In the genomic region with DNA sequence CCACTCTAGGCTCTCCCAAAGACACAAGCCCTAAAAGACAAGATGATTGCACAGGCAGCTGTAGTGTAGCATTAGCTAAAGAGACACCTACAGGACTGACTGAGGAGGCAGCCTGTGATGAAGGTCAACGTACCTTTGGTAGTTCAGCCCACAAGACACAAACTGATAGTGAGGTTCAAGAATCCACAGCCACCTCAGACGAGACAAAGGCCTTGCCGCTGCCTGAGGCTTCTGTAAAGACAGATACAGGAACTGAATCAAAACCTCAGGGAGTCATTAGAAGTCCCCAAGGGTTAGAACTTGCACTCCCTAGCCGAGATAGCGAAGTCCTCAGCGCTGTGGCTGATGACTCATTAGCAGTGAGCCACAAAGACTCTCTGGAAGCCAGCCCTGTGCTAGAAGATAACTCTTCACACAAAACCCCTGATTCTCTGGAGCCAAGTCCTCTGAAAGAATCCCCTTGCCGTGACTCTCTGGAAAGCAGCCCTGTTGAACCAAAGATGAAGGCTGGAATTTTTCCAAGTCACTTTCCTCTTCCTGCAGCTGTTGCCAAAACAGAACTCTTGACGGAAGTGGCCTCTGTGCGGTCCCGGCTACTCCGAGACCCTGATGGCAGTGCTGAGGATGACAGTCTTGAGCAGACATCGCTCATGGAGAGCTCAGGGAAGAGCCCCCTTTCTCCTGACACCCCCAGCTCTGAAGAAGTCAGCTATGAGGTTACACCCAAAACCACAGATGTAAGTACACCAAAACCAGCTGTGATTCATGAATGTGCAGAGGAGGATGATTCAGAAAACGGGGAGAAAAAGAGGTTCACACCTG, we compare ENCODE assay signal across 8 cellular contexts.
DNase-seq lines count a peak whose midpoint lies in the region; ATAC-seq and TF ChIP-seq lines count a peak whose summit lies in the region.

No MANE protein-coding gene starts in this region.

- no peak for TF ChIP-seq POLR2A in right lobe of liver (IDR thresholded peaks at IDR 0.05)

- no peak overlapping the region for H3K4me3 ChIP-seq in right lobe of liver

- no peaks in the 10 kb centered on the region for H3K36me3 ChIP-seq in right lobe of liver

- no peaks in the 10 kb centered on the region for H3K27me3 ChIP-seq in right lobe of liver

- H3K27ac ChIP-seq in right lobe of liver: no peak overlapping the region

- no peak for TF ChIP-seq CTCF in right lobe of liver (IDR thresholded peaks at IDR 0.05)

- WGBS in right lobe of liver (ENCODE audit: insufficient coverage, low coverage, low lambda C conversion rate, missing lambda C conversion rate): 40% methylated on average over 11 of the region's 13 CpGs

- POLR2A ChIA-PET in T-cell (lab: Charles Lee): no interaction called here

- no peaks in the 10 kb centered on the region for H3K4me1 ChIP-seq in right lobe of liver

- peaks cover 0 to 11% (median 3%) of the 10 kb centered on the region in 3 donors for H3K9me3 Mint-ChIP-seq in T-cell
- H3K9me3 Mint-ChIP-seq in activated naive CD8-positive, alpha-beta T cell treated with anti-CD3 and anti-CD28 coated beads, Interleukin-2, amount 50 U/mL, for 24 hours: peaks cover 40% of the 10 kb centered on the region

- peaks cover 20 to 34% (median 31%) of the 10 kb centered on the region in 3 donors for H3K4me1 Mint-ChIP-seq in T-cell
- peaks cover 37% of the 10 kb centered on the region for H3K4me1 Mint-ChIP-seq in activated naive CD8-positive, alpha-beta T cell treated with anti-CD3 and anti-CD28 coated beads, Interleukin-2, amount 50 U/mL, for 24 hours

- H3K27me3 Mint-ChIP-seq in T-cell: peaks cover 0 to 12% of the 10 kb centered on the region in 2 donors
- H3K27me3 Mint-ChIP-seq in activated naive CD8-positive, alpha-beta T cell treated with anti-CD3 and anti-CD28 coated beads, Interleukin-2, amount 50 U/mL, for 24 hours: peaks cover 67% of the 10 kb centered on the region

- CTCF ChIA-PET in T-cell (lab: Charles Lee): interaction anchor here in 1 of 2 donors (0.5 kb wide), 1 partner anchor 1301 kb away, joined by 3 read pairs; no protein-coding TSS in a partner anchor

- DNase-seq in AML-193 (lab: John Stamatoyannopoulos, UW) (peak; percentile 69 to 81), T-cell (peak; percentile 3 to 57 (median 28)), right lobe of liver (peak in 1 of 3 donors; percentile 20), NCI-H1694 (lab: John Stamatoyannopoulos, UW) (no peak)
- peak; percentile 61 for DNase-seq in activated naive CD8-positive, alpha-beta T cell treated with anti-CD3 and anti-CD28 coated beads, Interleukin-2, amount 50 U/mL, for 24 hours
- peak; percentile 62 to 73 for DNase-seq in stimulated activated CD8-positive, alpha-beta memory T cell treated with anti-CD3 and anti-CD28 coated beads, Interleukin-7, amount 100 ng/mL, for 4 hours (ENCODE audit: low read depth in 2 of 2)

- intact Hi-C loops in right lobe of liver (cut with DNase I): no loop called here

- H3K36me3 Mint-ChIP-seq in T-cell: peaks cover 5% of the 10 kb centered on the region
- peaks cover 27% of the 10 kb centered on the region for H3K36me3 Mint-ChIP-seq in activated naive CD8-positive, alpha-beta T cell treated with anti-CD3 and anti-CD28 coated beads, Interleukin-2, amount 50 U/mL, for 24 hours (ENCODE audit: low read depth)

- ATAC-seq in GM19324 (IDR thresholded peaks at IDR 0.05; ENCODE audit: low FRiP score, unreplicated experiment) (peak; percentile 98), HG03354 (IDR thresholded peaks at IDR 0.05; ENCODE audit: poor library complexity, severe bottlenecking, unreplicated experiment) (peak; percentile 99), T-cell (replicated peaks in 1 of 4) (peak; percentile 92 to 95 (median 94)), right lobe of liver (peak; percentile 42 to 87 (median 64))
- peak; percentile 98 for ATAC-seq in activated naive CD8-positive, alpha-beta T cell treated with anti-CD3 and anti-CD28 coated beads, Interleukin-2, amount 50 U/mL, for 24 hours

- peak overlapping the region; percentile 49 to 69 (median 60) for H3K4me3 Mint-ChIP-seq in T-cell
- H3K4me3 Mint-ChIP-seq in activated naive CD8-positive, alpha-beta T cell treated with anti-CD3 and anti-CD28 coated beads, Interleukin-2, amount 50 U/mL, for 24 hours: peak overlapping the region; percentile 48

- no peaks in the 10 kb centered on the region for H3K9me3 ChIP-seq in right lobe of liver

- peak overlapping the region; percentile 70 to 85 for H3K27ac Mint-ChIP-seq in T-cell
- peak overlapping the region; percentile 94 for H3K27ac Mint-ChIP-seq in activated naive CD8-positive, alpha-beta T cell treated with anti-CD3 and anti-CD28 coated beads, Interleukin-2, amount 50 U/mL, for 24 hours
